Comparison of ENCODE assay signal across 21 cellular contexts in the genomic region with DNA sequence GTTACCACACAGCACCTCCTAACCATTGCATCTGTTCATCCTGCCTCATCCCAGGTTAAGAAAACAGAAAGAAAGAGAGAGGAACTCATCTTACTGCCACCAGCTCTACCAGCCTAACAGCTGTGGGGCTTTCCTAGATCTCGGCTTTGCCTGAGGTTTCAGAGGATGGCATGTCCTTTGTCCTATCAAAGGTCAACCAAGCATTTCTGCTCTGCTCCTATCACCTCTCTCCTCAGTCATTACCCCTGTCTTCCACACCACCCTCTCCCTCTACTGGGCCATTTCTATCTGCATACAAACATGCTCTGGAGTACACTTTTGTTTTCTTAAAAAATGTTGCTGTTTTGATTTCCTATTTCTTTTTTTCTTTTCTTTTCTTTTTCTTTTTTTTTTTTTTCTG.
"Had no signal": no experiment of that assay in that cellular context is flagged by ENCODE, and none has a peak within 500 bp of the region (broad histone marks: within the 10 kb centered on the region; RNA-seq: fewer than 3 reads in every experiment).

No MANE protein-coding gene starts in this region.

- H3K27me3 ChIP-seq: esophagus muscularis mucosa, gastrocnemius medialis, heart right ventricle, sigmoid colon, upper lobe of left lung, uterus had no signal

- DNase-seq: effector memory CD4-positive, alpha-beta T cell; gastrocnemius medialis; heart right ventricle; hypothalamus; kidney glomerular epithelial cell; mesenchymal stem cell; midbrain; naive B cell; psoas muscle; retina; sigmoid colon; stimulated activated CD4-positive, alpha-beta T cell treated with anti-CD3 and anti-CD28 coated beads, Interleukin-2, amount 100 ng/mL, for 48 hours; stimulated activated naive CD4-positive, alpha-beta T cell treated with Interleukin-2 at 50 U/mL for 16 hours; upper lobe of left lung; uterus had no signal

- ATAC-seq: gastrocnemius medialis, heart right ventricle, psoas muscle had no signal

- H3K27ac ChIP-seq: epithelial cell of prostate, esophagus muscularis mucosa, gastrocnemius medialis, heart right ventricle, psoas muscle, sigmoid colon, uterus had no signal

- H3K36me3 ChIP-seq: esophagus muscularis mucosa, gastrocnemius medialis, heart right ventricle, sigmoid colon, upper lobe of left lung, uterus had no signal

- H3K4me1 ChIP-seq: gastrocnemius medialis, psoas muscle, sigmoid colon, uterus had no signal

- H3K4me3 ChIP-seq: esophagus muscularis mucosa, gastrocnemius medialis, heart right ventricle, lung, psoas muscle, sigmoid colon, smooth muscle cell, upper lobe of left lung, uterus had no signal

- H3K9me3 ChIP-seq: esophagus muscularis mucosa, gastrocnemius medialis, heart right ventricle, psoas muscle, sigmoid colon, upper lobe of left lung, uterus had no signal

- FAIRE-seq: endometrium, islet of Langerhans had no signal

- H3K4me2 ChIP-seq: smooth muscle cell had no signal
